11 cellular contexts compared by ENCODE assay signal in genomic region chr9:35758475-35759050, GRCh38. TPM values are rescaled to one million over a fixed set of nuclear protein-coding genes. Genes with fewer than 3 reads are reported as not detected.
DNase-seq lines count a peak whose midpoint lies in the region; ATAC-seq, FAIRE-seq and TF ChIP-seq lines count a peak whose summit lies in the region.
"Had no signal": no experiment of that assay in that cellular context is flagged by ENCODE, and none has a peak within 500 bp of the region (broad histone marks: within the 10 kb centered on the region; RNA-seq: fewer than 3 reads in every experiment).

No MANE protein-coding gene starts in this region.

- TF ChIP-seq CTCF in K562 (IDR thresholded peaks at IDR 0.05 in 2 of 3, conservative IDR thresholded peaks at IDR 0.05 in 1 of 3; ENCODE audit: insufficient read depth in 2 of 3, low read depth in 1 of 3, low read length in 3 of 3) (no peak), nephron (IDR thresholded peaks at IDR 0.05; ENCODE audit: unreplicated experiment in 3 of 3) (no peak)

- H3K27me3 ChIP-seq in CD4-positive, CD25-positive, alpha-beta regulatory T cell (ENCODE audit: control insufficient read depth, insufficient read depth, low read length) = no peaks in the 10 kb centered on the region
- H3K27me3 ChIP-seq in K562 (ENCODE audit: control insufficient read depth in 2 of 2, insufficient read depth in 2 of 2, low read length in 2 of 2) = no peaks in the 10 kb centered on the region

- H3K27me3 Mint-ChIP-seq in CD4-positive, CD25-positive, alpha-beta regulatory T cell = no peaks in the 10 kb centered on the region
- H3K27me3 Mint-ChIP-seq in IgD-negative memory B cell (no peaks in the 10 kb centered on the region), nephron (ENCODE audit: low read depth) (no peaks in the 10 kb centered on the region)

- TF ChIP-seq POLR2A in K562 (conservative IDR thresholded peaks at IDR 0.05) = no peak

- no peak overlapping the region for H3K27ac ChIP-seq in CD4-positive, CD25-positive, alpha-beta regulatory T cell (ENCODE audit: insufficient read depth, low read length, poor library complexity, severe bottlenecking)
- no peak overlapping the region for H3K27ac ChIP-seq in K562 (ENCODE audit: extremely low read depth, low read depth, low read length)

- peaks cover 14% of the 10 kb centered on the region for H3K36me3 Mint-ChIP-seq in CD4-positive, CD25-positive, alpha-beta regulatory T cell
- H3K36me3 Mint-ChIP-seq in IgD-negative memory B cell = peaks cover 4% of the 10 kb centered on the region
- peaks cover 17% of the 10 kb centered on the region for H3K36me3 Mint-ChIP-seq in nephron (ENCODE audit: low read depth)

- H3K36me3 ChIP-seq in CD4-positive, CD25-positive, alpha-beta regulatory T cell (ENCODE audit: control insufficient read depth, insufficient read depth, low read length) = peaks cover 14% of the 10 kb centered on the region
- H3K36me3 ChIP-seq in K562 (ENCODE audit: control insufficient read depth, insufficient read depth, low read length) = peaks cover 1% of the 10 kb centered on the region; the same call in 2 of the 3 replicates

- intact Hi-C loops in K562 (cut with micrococcal nuclease) = no loop called here

- in situ Hi-C loops in K562 (cut with MboI) = no loop called here

- no peaks in the 10 kb centered on the region for H3K9me3 ChIP-seq in CD4-positive, CD25-positive, alpha-beta regulatory T cell (ENCODE audit: control insufficient read depth in 2 of 2, low read length in 2 of 2)
- no peaks in the 10 kb centered on the region for H3K9me3 ChIP-seq in K562 (replicated peaks; ENCODE audit: control insufficient read depth, insufficient read depth, low read depth, low read length)

- H3K4me3 ChIP-seq in CD4-positive, CD25-positive, alpha-beta regulatory T cell (ENCODE audit: low read depth, low read length) = peak overlapping the region; percentile 26
- no peak overlapping the region; the same call in 1 of the 2 replicates for H3K4me3 ChIP-seq in K562

- peaks cover 15 to 60% (median 54%) of the 10 kb centered on the region in 4 donors for H3K4me1 Mint-ChIP-seq in CD4-positive, CD25-positive, alpha-beta regulatory T cell
- H3K4me1 Mint-ChIP-seq in IgD-negative memory B cell (peaks cover 32 to 48% (median 34%) of the 10 kb centered on the region in 3 donors), nephron (peaks cover 25% of the 10 kb centered on the region)

- H3K9ac ChIP-seq in K562 (ENCODE audit: insufficient read depth in 1 of 2, low read depth in 2 of 2, low read length in 2 of 2) = peak overlapping the region in 1 of 2 experiments; percentile 92; a peak in 2 of 4 replicates

- BruUV-seq in K562 (replicated peaks; lab: Mats Ljungman, UMichigan) = TSS peak; percentile 31

- H3K79me2 ChIP-seq in K562 (ENCODE audit: control insufficient read depth, insufficient read depth, low read length) = peaks cover 46% of the 10 kb centered on the region

- peak overlapping the region; percentile 26 to 94 (median 94) for H3K27ac Mint-ChIP-seq in CD4-positive, CD25-positive, alpha-beta regulatory T cell
- H3K27ac Mint-ChIP-seq in IgD-negative memory B cell (peak overlapping the region; percentile 50 to 96 (median 87)), nephron (peak overlapping the region; percentile 29 to 54 (median 37))

- TF ChIP-seq EP300 in K562 (IDR thresholded peaks at IDR 0.05; ENCODE audit: low read length) = no peak

- H3K4me3 Mint-ChIP-seq in CD4-positive, CD25-positive, alpha-beta regulatory T cell = peak overlapping the region; percentile 81 to 97 (median 90)
- peak overlapping the region; percentile 38 to 92 (median 78) for H3K4me3 Mint-ChIP-seq in IgD-negative memory B cell
- peak overlapping the region; percentile 46 to 73 (median 57) for H3K4me3 Mint-ChIP-seq in nephron

- no peaks in the 10 kb centered on the region for H3K9me3 Mint-ChIP-seq in CD4-positive, CD25-positive, alpha-beta regulatory T cell
- H3K9me3 Mint-ChIP-seq in IgD-negative memory B cell = no peaks in the 10 kb centered on the region
- H3K9me3 Mint-ChIP-seq in nephron = no peaks in the 10 kb centered on the region

- no peak for DNase-seq in CD4-positive, CD25-positive, alpha-beta regulatory T cell
- DNase-seq in K562 (ENCODE audit: extremely low read depth in 1 of 4, low spot score in 3 of 4) (no peak), MV-4-11 (lab: John Stamatoyannopoulos, UW) (no peak), DMS153 treated with DMSO at 0.1 percent for 48 hours (lab: John Stamatoyannopoulos, UW; ENCODE audit: unreplicated experiment) (no peak), dermis blood vessel endothelial cell (no peak)
- DNase-seq in stimulated activated naive CD4-positive, alpha-beta T cell treated with Interleukin-2 at 50 U/mL for 16 hours (lab: John Stamatoyannopoulos, UW) = no peak
- DNase-seq: NCI-H187 treated with DMSO at 0.1 percent for 48 hours, right cardiac atrium had no signal

- POLR2A ChIA-PET in K562 (lab: Yijun Ruan, JAX) = interaction anchor here (0.6 kb wide), 1 partner anchor 26 kb away, joined by 3 read pairs; no protein-coding TSS in a partner anchor

- ATAC-seq in CD4-positive, CD25-positive, alpha-beta regulatory T cell (ENCODE audit: low read depth in 2 of 2) = no peak
- ATAC-seq in K562 = no peak

- H3K4me1 ChIP-seq in CD4-positive, CD25-positive, alpha-beta regulatory T cell (ENCODE audit: control insufficient read depth, insufficient read depth, low read length, poor library complexity, severe bottlenecking) = peaks cover 24% of the 10 kb centered on the region
- peaks cover 4 to 9% of the 10 kb centered on the region in 2 experiments; a peak in 3 of 5 replicates for H3K4me1 ChIP-seq in K562 (replicated peaks in 1 of 2; ENCODE audit: control insufficient read depth in 2 of 2, insufficient read depth in 2 of 2, low read length in 2 of 2)

- no peaks in the 10 kb centered on the region for H3K9me1 ChIP-seq in K562 (ENCODE audit: control insufficient read depth, insufficient read depth, low read length)

- H4K20me1 ChIP-seq in K562 (replicated peaks; ENCODE audit: control insufficient read depth, insufficient read depth, low read length) = no peaks in the 10 kb centered on the region

- FAIRE-seq in K562 (lab: Jason Lieb, UNC) = no peak
- FAIRE-seq: bronchial epithelial cell had no signal

- 38% methylated on average over 3 of the region's 3 CpGs for WGBS in K562 (ENCODE audit: insufficient coverage, low coverage, missing lambda C conversion rate)

- H2AFZ ChIP-seq in K562 (ENCODE audit: low read depth, low read length) = no peak overlapping the region

- CTCF ChIA-PET in K562 (lab: Yijun Ruan, JAX; ENCODE audit: low intra/inter-chr PET ratio) = no interaction called here

- TF ChIP-seq RAD21 in K562 (CRISPR knock-in tag; conservative IDR thresholded peaks at IDR 0.05 in 1 of 2, IDR thresholded peaks at IDR 0.05 in 1 of 2) = no peak

- peak overlapping the region; percentile 86; the same call in 1 of the 2 replicates for H3K4me2 ChIP-seq in K562 (ENCODE audit: insufficient read depth, low read length)

RNA-seq across cellular contexts. Expression of gene MSMP, which starts 4.5 kb away (rescaled TPM):
- not detected for total RNA-seq in CD4-positive, CD25-positive, alpha-beta regulatory T cell
- under 1 TPM in 1 of 4 donors, not detected in 3; 0.69 TPM for polyA plus RNA-seq in CD4-positive, CD25-positive, alpha-beta regulatory T cell
- polyA plus RNA-seq in IgD-negative memory B cell = 3.8 TPM
- total RNA-seq in K562 (2011; cell fraction: chromatin; rRNA removed; ENCODE audit: low replicate concordance) = not detected in 2 replicates
- not detected in 2 replicates for total RNA-seq in K562 (2011; cell fraction: nucleolus; rRNA removed)
- not detected in 2 replicates for total RNA-seq in K562 (2011; cell fraction: nucleoplasm; rRNA removed)
- total RNA-seq in K562 (2014; rRNA removed) = not detected in 2 replicates
- total RNA-seq in K562 (2014; rRNA removed; fragmentation: Illumina TruSeq; extraction: Trizol) = not detected in 2 replicates
- total RNA-seq in K562 (2015; rRNA removed; fragmentation: Illumina TruSeq; extraction: Trizol) = not detected in 2 replicates
- total RNA-seq in K562 (2021) = 0.60 and 0.87 TPM in 2 replicates
- not detected in 2 replicates for polyA plus RNA-seq in K562 (2011; rRNA removed)
- 0.42 TPM in 1 of 2 replicates, not detected in the other for polyA plus RNA-seq in K562 (2011; cell fraction: cytosol; rRNA removed)
- polyA plus RNA-seq in K562 (2011; cell fraction: nucleus; rRNA removed) = not detected in 2 replicates
- polyA plus RNA-seq in K562 (2012) = not detected in 2 replicates
- not detected in 2 replicates for polyA plus RNA-seq in K562 (2014; fragmentation: Illumina TruSeq; extraction: Trizol)
- polyA plus RNA-seq in K562 (2014; fragmentation: Nextera tagmentation; extraction: Ambion mirVana) = not detected
- polyA plus RNA-seq in K562 (2014; rRNA removed) = not detected in 2 replicates
- not detected in 2 replicates for polyA minus RNA-seq in K562 (2011; rRNA and poly(A)+ RNA removed)
- polyA minus RNA-seq in K562 (2011; cell fraction: cytosol; rRNA and poly(A)+ RNA removed) = not detected in 2 replicates
- polyA minus RNA-seq in K562 (2011; cell fraction: nucleus; rRNA and poly(A)+ RNA removed) = not detected in 2 replicates
- 42.5 and 66.8 TPM in 2 replicates for total RNA-seq in dermis blood vessel endothelial cell
- total RNA-seq: bronchial epithelial cell, right cardiac atrium had no signal

RNA-seq across cellular contexts. Expression of gene RGP1, which starts 9.5 kb away (rescaled TPM):
- 22.8 TPM for total RNA-seq in CD4-positive, CD25-positive, alpha-beta regulatory T cell
- 10 to 100 TPM in 1 of 4 donors, 1 to 10 TPM in 3; 4.6 to 10.2 (median 7.0) TPM for polyA plus RNA-seq in CD4-positive, CD25-positive, alpha-beta regulatory T cell
- 7.2 TPM for polyA plus RNA-seq in IgD-negative memory B cell
- 17.9 and 29.7 TPM in 2 replicates for total RNA-seq in K562 (2011; cell fraction: chromatin; rRNA removed; ENCODE audit: low replicate concordance)
- total RNA-seq in K562 (2011; cell fraction: nucleolus; rRNA removed) = 15.4 and 17.2 TPM in 2 replicates
- 21.6 and 28.2 TPM in 2 replicates for total RNA-seq in K562 (2011; cell fraction: nucleoplasm; rRNA removed)
- total RNA-seq in K562 (2014; rRNA removed) = 6.5 and 7.5 TPM in 2 replicates
- 6.5 and 7.0 TPM in 2 replicates for total RNA-seq in K562 (2014; rRNA removed; fragmentation: Illumina TruSeq; extraction: Trizol)
- 6.5 and 6.7 TPM in 2 replicates for total RNA-seq in K562 (2015; rRNA removed; fragmentation: Illumina TruSeq; extraction: Trizol)
- 12.3 and 13.8 TPM in 2 replicates for total RNA-seq in K562 (2021)
- polyA plus RNA-seq in K562 (2011; rRNA removed) = 10.1 and 11.0 TPM in 2 replicates
- polyA plus RNA-seq in K562 (2011; cell fraction: cytosol; rRNA removed) = 9.1 and 9.6 TPM in 2 replicates
- polyA plus RNA-seq in K562 (2011; cell fraction: nucleus; rRNA removed) = 21.5 and 24.4 TPM in 2 replicates
- 8.2 and 8.9 TPM in 2 replicates for polyA plus RNA-seq in K562 (2012)
- 9.8 and 10.7 TPM in 2 replicates for polyA plus RNA-seq in K562 (2014; fragmentation: Illumina TruSeq; extraction: Trizol)
- polyA plus RNA-seq in K562 (2014; fragmentation: Nextera tagmentation; extraction: Ambion mirVana) = under 1 TPM; 0.42 to 0.95 TPM
- 6.9 and 7.9 TPM in 2 replicates for polyA plus RNA-seq in K562 (2014; rRNA removed)
- 10.7 and 13.3 TPM in 2 replicates for polyA minus RNA-seq in K562 (2011; rRNA and poly(A)+ RNA removed)
- 4.7 and 7.2 TPM in 2 replicates for polyA minus RNA-seq in K562 (2011; cell fraction: cytosol; rRNA and poly(A)+ RNA removed)
- 11.0 and 16.7 TPM in 2 replicates for polyA minus RNA-seq in K562 (2011; cell fraction: nucleus; rRNA and poly(A)+ RNA removed)
- total RNA-seq in dermis blood vessel endothelial cell = 10.6 and 20.7 TPM in 2 replicates

RNA-seq across cellular contexts. Expression of gene GBA2, which starts 9.5 kb away (rescaled TPM):
- 47.9 TPM for total RNA-seq in CD4-positive, CD25-positive, alpha-beta regulatory T cell
- polyA plus RNA-seq in CD4-positive, CD25-positive, alpha-beta regulatory T cell = 10 to 100 TPM; 18.7 to 27.1 (median 21.2) TPM
- polyA plus RNA-seq in IgD-negative memory B cell = 34.6 TPM
- 274 and 418 TPM in 2 replicates for total RNA-seq in K562 (2011; cell fraction: chromatin; rRNA removed; ENCODE audit: low replicate concordance)
- 163 and 173 TPM in 2 replicates for total RNA-seq in K562 (2011; cell fraction: nucleolus; rRNA removed)
- 160 and 174 TPM in 2 replicates for total RNA-seq in K562 (2011; cell fraction: nucleoplasm; rRNA removed)
- total RNA-seq in K562 (2014; rRNA removed) = 28.5 and 32.6 TPM in 2 replicates
- total RNA-seq in K562 (2014; rRNA removed; fragmentation: Illumina TruSeq; extraction: Trizol) = 27.2 and 29.3 TPM in 2 replicates
- total RNA-seq in K562 (2015; rRNA removed; fragmentation: Illumina TruSeq; extraction: Trizol) = 32.1 and 32.7 TPM in 2 replicates
- total RNA-seq in K562 (2021) = 39.4 and 45.0 TPM in 2 replicates
- 42.2 and 58.0 TPM in 2 replicates for polyA plus RNA-seq in K562 (2011; rRNA removed)
- 37.5 and 42.3 TPM in 2 replicates for polyA plus RNA-seq in K562 (2011; cell fraction: cytosol; rRNA removed)
- 311 and 346 TPM in 2 replicates for polyA plus RNA-seq in K562 (2011; cell fraction: nucleus; rRNA removed)
- polyA plus RNA-seq in K562 (2012) = 41.0 and 65.6 TPM in 2 replicates
- polyA plus RNA-seq in K562 (2014; fragmentation: Illumina TruSeq; extraction: Trizol) = 38.4 and 40.3 TPM in 2 replicates
- polyA plus RNA-seq in K562 (2014; fragmentation: Nextera tagmentation; extraction: Ambion mirVana) = 10 to 100 TPM; 14.1 to 24.3 TPM
- 60.4 and 63.2 TPM in 2 replicates for polyA plus RNA-seq in K562 (2014; rRNA removed)
- 47.8 and 48.8 TPM in 2 replicates for polyA minus RNA-seq in K562 (2011; rRNA and poly(A)+ RNA removed)
- polyA minus RNA-seq in K562 (2011; cell fraction: cytosol; rRNA and poly(A)+ RNA removed) = 12.4 and 17.6 TPM in 2 replicates
- polyA minus RNA-seq in K562 (2011; cell fraction: nucleus; rRNA and poly(A)+ RNA removed) = 56.4 and 96.6 TPM in 2 replicates
- total RNA-seq in dermis blood vessel endothelial cell = 95.2 and 121 TPM in 2 replicates

RNA-seq across cellular contexts. Expression of gene CREB3, which starts 26.1 kb away (rescaled TPM):
- 14.6 TPM for total RNA-seq in CD4-positive, CD25-positive, alpha-beta regulatory T cell
- polyA plus RNA-seq in CD4-positive, CD25-positive, alpha-beta regulatory T cell = 10 to 100 TPM; 33.4 to 36.4 (median 34.6) TPM
- polyA plus RNA-seq in IgD-negative memory B cell = 29.3 TPM
- total RNA-seq in K562 (2011; cell fraction: chromatin; rRNA removed; ENCODE audit: low replicate concordance) = 13.6 and 27.1 TPM in 2 replicates
- total RNA-seq in K562 (2011; cell fraction: nucleolus; rRNA removed) = 20.3 and 23.0 TPM in 2 replicates
- total RNA-seq in K562 (2011; cell fraction: nucleoplasm; rRNA removed) = 14.0 and 18.6 TPM in 2 replicates
- 18.3 and 19.3 TPM in 2 replicates for total RNA-seq in K562 (2014; rRNA removed)
- 10.6 and 10.8 TPM in 2 replicates for total RNA-seq in K562 (2014; rRNA removed; fragmentation: Illumina TruSeq; extraction: Trizol)
- 13.1 and 14.9 TPM in 2 replicates for total RNA-seq in K562 (2015; rRNA removed; fragmentation: Illumina TruSeq; extraction: Trizol)
- 16.5 and 17.0 TPM in 2 replicates for total RNA-seq in K562 (2021)
- 8.1 and 9.4 TPM in 2 replicates for polyA plus RNA-seq in K562 (2011; rRNA removed)
- 7.9 and 14.4 TPM in 2 replicates for polyA plus RNA-seq in K562 (2011; cell fraction: cytosol; rRNA removed)
- polyA plus RNA-seq in K562 (2011; cell fraction: nucleus; rRNA removed) = 16.5 and 20.0 TPM in 2 replicates
- polyA plus RNA-seq in K562 (2012) = 14.9 and 23.7 TPM in 2 replicates
- polyA plus RNA-seq in K562 (2014; fragmentation: Illumina TruSeq; extraction: Trizol) = 17.1 and 18.3 TPM in 2 replicates
- polyA plus RNA-seq in K562 (2014; fragmentation: Nextera tagmentation; extraction: Ambion mirVana) = 1 to 10 TPM; 5.7 to 9.4 TPM
- polyA plus RNA-seq in K562 (2014; rRNA removed) = 15.3 TPM in 2 replicates
- polyA minus RNA-seq in K562 (2011; rRNA and poly(A)+ RNA removed) = 4.0 and 4.5 TPM in 2 replicates
- polyA minus RNA-seq in K562 (2011; cell fraction: cytosol; rRNA and poly(A)+ RNA removed) = 4.2 and 4.7 TPM in 2 replicates
- 7.4 and 7.9 TPM in 2 replicates for polyA minus RNA-seq in K562 (2011; cell fraction: nucleus; rRNA and poly(A)+ RNA removed)
- total RNA-seq in dermis blood vessel endothelial cell = 57.5 and 66.5 TPM in 2 replicates

RNA-seq across cellular contexts. Expression of gene TLN1, which starts 26.6 kb away (rescaled TPM):
- 277 TPM for total RNA-seq in CD4-positive, CD25-positive, alpha-beta regulatory T cell
- 10 to 100 TPM; 33.7 to 36.2 (median 35.9) TPM for polyA plus RNA-seq in CD4-positive, CD25-positive, alpha-beta regulatory T cell
- polyA plus RNA-seq in IgD-negative memory B cell = 106 TPM
- total RNA-seq in K562 (2011; cell fraction: chromatin; rRNA removed; ENCODE audit: low replicate concordance) = 276 and 411 TPM in 2 replicates
- 190 and 200 TPM in 2 replicates for total RNA-seq in K562 (2011; cell fraction: nucleolus; rRNA removed)
- total RNA-seq in K562 (2011; cell fraction: nucleoplasm; rRNA removed) = 167 and 186 TPM in 2 replicates
- 94.3 and 121 TPM in 2 replicates for total RNA-seq in K562 (2014; rRNA removed)
- 40.9 and 44.0 TPM in 2 replicates for total RNA-seq in K562 (2014; rRNA removed; fragmentation: Illumina TruSeq; extraction: Trizol)
- 49.4 and 50.7 TPM in 2 replicates for total RNA-seq in K562 (2015; rRNA removed; fragmentation: Illumina TruSeq; extraction: Trizol)
- 201 and 240 TPM in 2 replicates for total RNA-seq in K562 (2021)
- 54.8 and 98.5 TPM in 2 replicates for polyA plus RNA-seq in K562 (2011; rRNA removed)
- 49.0 and 84.8 TPM in 2 replicates for polyA plus RNA-seq in K562 (2011; cell fraction: cytosol; rRNA removed)
- polyA plus RNA-seq in K562 (2011; cell fraction: nucleus; rRNA removed) = 81.3 and 128 TPM in 2 replicates
- polyA plus RNA-seq in K562 (2012) = 116 and 190 TPM in 2 replicates
- 75.1 and 98.7 TPM in 2 replicates for polyA plus RNA-seq in K562 (2014; fragmentation: Illumina TruSeq; extraction: Trizol)
- polyA plus RNA-seq in K562 (2014; fragmentation: Nextera tagmentation; extraction: Ambion mirVana) = 10 to 100 TPM in 1 of 2 experiments, 1 to 10 TPM in 1; 3.6 to 10.2 TPM
- 49.2 and 72.0 TPM in 2 replicates for polyA plus RNA-seq in K562 (2014; rRNA removed)
- 190 and 196 TPM in 2 replicates for polyA minus RNA-seq in K562 (2011; rRNA and poly(A)+ RNA removed)
- 278 and 355 TPM in 2 replicates for polyA minus RNA-seq in K562 (2011; cell fraction: cytosol; rRNA and poly(A)+ RNA removed)
- 62.3 and 63.3 TPM in 2 replicates for polyA minus RNA-seq in K562 (2011; cell fraction: nucleus; rRNA and poly(A)+ RNA removed)
- 250 and 670 TPM in 2 replicates for total RNA-seq in dermis blood vessel endothelial cell

Comparison
In these comparisons a context has a peak if more than half of its experiments do, and no peak if none do; other contexts are left out.
1. H3K27ac Mint-ChIP-seq: peak in every context shown above with its lines; median percentile 94 in CD4-positive, CD25-positive, alpha-beta regulatory T cell; 87 in IgD-negative memory B cell; 37 in nephron.
2. RNA of gene MSMP, which starts 4.5 kb away (total RNA-seq): 42.5 to 66.8 TPM in dermis blood vessel endothelial cell; 0.60 to 0.87 TPM in K562 and not detected in CD4-positive, CD25-positive, alpha-beta regulatory T cell (single experiment); every median in the first group is over 10 times any median in the second.
3. Peak in every context shown above with its lines, with median percentiles within 50 percentile points of each other: H3K4me3 Mint-ChIP-seq.